30 cellular contexts compared by ENCODE assay signal in the genomic region with DNA sequence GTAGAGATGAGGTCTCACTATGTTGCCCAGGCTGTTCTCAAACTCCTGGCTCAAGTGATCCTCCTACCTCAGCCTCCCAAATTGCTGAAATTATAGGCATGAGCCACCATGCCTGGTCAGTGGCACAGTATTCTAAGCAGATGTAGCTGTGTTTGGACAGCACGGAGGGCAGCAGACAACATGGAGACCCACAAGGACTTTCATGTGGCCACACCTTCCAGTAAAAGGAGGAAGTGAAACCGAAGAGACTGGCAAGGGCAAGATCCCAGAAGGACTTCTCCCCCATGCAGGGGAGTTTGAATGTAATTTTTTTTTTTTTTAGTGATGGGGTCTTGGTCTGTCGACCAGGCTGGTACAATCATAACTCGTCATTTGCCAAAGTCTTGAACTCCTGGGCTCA.
A peak's percentile ranks its signal among the peaks of the same experiment; 100 is the strongest.
DNase-seq lines count a peak whose midpoint lies in the region; ATAC-seq lines count a peak whose summit lies in the region.
"Had no signal": no experiment of that assay in that cellular context is flagged by ENCODE, and none has a peak within 500 bp of the region (broad histone marks: within the 10 kb centered on the region; RNA-seq: fewer than 3 reads in every experiment).

No MANE protein-coding gene starts in this region.

- CTCF ChIA-PET in activated CD8-positive, alpha-beta T cell treated with anti-CD3 and anti-CD28 coated beads, Interleukin-2, amount 10 ng/mL, durations not matched to agents 7 days and 5 days (lab: Charles Lee) = no interaction called here

- no peaks in the 10 kb centered on the region for H3K4me1 Mint-ChIP-seq in activated CD8-positive, alpha-beta T cell treated with anti-CD3 and anti-CD28 coated beads, Interleukin-2, amount 10 ng/mL, durations not matched to agents 7 days and 5 days (ENCODE audit: low read depth)
- H3K4me1 Mint-ChIP-seq: activated B cell treated with CpG ODN at 0.5 μM for 24 hours; activated naive CD4-positive, alpha-beta T cell treated with anti-CD3 and anti-CD28 coated beads, Interleukin-2, amount 50 U/mL, for 24 hours; activated T-helper 17 cell treated with anti-CD3 and anti-CD28 coated beads, Interleukin-2, amount 50 U/mL, for 72 hours; CD8-positive, alpha-beta memory T cell had no signal

- H3K27me3 ChIP-seq in H7 (ENCODE audit: control insufficient read depth, insufficient read depth, low read length) = no peaks in the 10 kb centered on the region
- H3K27me3 ChIP-seq: gastroesophageal sphincter, left lung, stomach, tibial artery had no signal

- peak; percentile 70 for ATAC-seq in HG02885 (IDR thresholded peaks at IDR 0.05; ENCODE audit: poor library complexity, unreplicated experiment)
- ATAC-seq in activated CD8-positive, alpha-beta T cell treated with anti-CD3 and anti-CD28 coated beads, Interleukin-2, amount 10 ng/mL, durations not matched to agents 7 days and 5 days = no peak
- ATAC-seq: activated T-helper 17 cell treated with anti-CD3 and anti-CD28 coated beads, Interleukin-2, amount 50 U/mL, for 72 hours; gastroesophageal sphincter; left lung had no signal

- H3K27me3 Mint-ChIP-seq in activated CD8-positive, alpha-beta T cell treated with anti-CD3 and anti-CD28 coated beads, Interleukin-2, amount 10 ng/mL, durations not matched to agents 7 days and 5 days (ENCODE audit: low read depth) = no peaks in the 10 kb centered on the region
- H3K27me3 Mint-ChIP-seq: activated B cell treated with CpG ODN at 0.5 μM for 24 hours had no signal

- no peak overlapping the region for H3K4me3 Mint-ChIP-seq in activated CD8-positive, alpha-beta T cell treated with anti-CD3 and anti-CD28 coated beads, Interleukin-2, amount 10 ng/mL, durations not matched to agents 7 days and 5 days
- H3K4me3 Mint-ChIP-seq: activated B cell treated with CpG ODN at 0.5 μM for 24 hours; activated naive CD4-positive, alpha-beta T cell treated with anti-CD3 and anti-CD28 coated beads, Interleukin-2, amount 50 U/mL, for 24 hours; activated T-helper 17 cell treated with anti-CD3 and anti-CD28 coated beads, Interleukin-2, amount 50 U/mL, for 72 hours; CD8-positive, alpha-beta memory T cell had no signal

- no peaks in the 10 kb centered on the region for H3K36me3 Mint-ChIP-seq in activated CD8-positive, alpha-beta T cell treated with anti-CD3 and anti-CD28 coated beads, Interleukin-2, amount 10 ng/mL, durations not matched to agents 7 days and 5 days (ENCODE audit: low read depth)
- H3K36me3 Mint-ChIP-seq: activated naive CD4-positive, alpha-beta T cell treated with anti-CD3 and anti-CD28 coated beads, Interleukin-2, amount 50 U/mL, for 24 hours; CD8-positive, alpha-beta memory T cell had no signal

- POLR2A ChIA-PET in activated CD8-positive, alpha-beta T cell treated with anti-CD3 and anti-CD28 coated beads, Interleukin-2, amount 10 ng/mL, durations not matched to agents 7 days and 5 days (lab: Charles Lee) = no interaction called here

- no peaks in the 10 kb centered on the region for H3K36me3 ChIP-seq in H7 (replicated peaks; ENCODE audit: control insufficient read depth, insufficient read depth, low read length)
- H3K36me3 ChIP-seq: gastroesophageal sphincter, left lung, prostate gland, stomach, tibial artery had no signal

- DNase-seq in NOMO-1 treated with DMSO at 0.1 percent for 48 hours (lab: John Stamatoyannopoulos, UW; ENCODE audit: unreplicated experiment) (peak; percentile 10), NOMO-1 treated with dmso at 0.1 percent for 144 hours (lab: John Stamatoyannopoulos, UW; ENCODE audit: unreplicated experiment) (no peak), MV-4-11 (lab: John Stamatoyannopoulos, UW) (peak; percentile 10), H7 (no peak), OCI-M1 (lab: John Stamatoyannopoulos, UW) (no peak), GOT3 (lab: John Stamatoyannopoulos, UW) (no peak)
- DNase-seq in activated CD8-positive, alpha-beta T cell treated with anti-CD3 and anti-CD28 coated beads, Interleukin-2, amount 10 ng/mL, durations not matched to agents 7 days and 5 days = no peak
- DNase-seq: activated B cell treated with CpG ODN at 0.5 μM for 24 hours; activated CD4-positive, alpha-beta T cell treated with anti-CD3 and anti-CD28 coated beads, Interleukin-2, amount 50 U/mL, for 4 hours; activated CD8-positive, alpha-beta memory T cell treated with anti-CD3 and anti-CD28 coated beads, Interleukin-2, amount 50 U/mL, for 4 hours; anterior cingulate cortex; CD8-positive, alpha-beta memory T cell; cortex of kidney; HCEC 1CT; hypothalamus; KG1; left lung; NCI-H1092; NCI-H187 treated with DMSO at 0.1 percent for 48 hours; NCI-H82; PC-9; SHP77; stimulated activated CD8-positive, alpha-beta memory T cell treated with anti-CD3 and anti-CD28 coated beads, Interleukin-4, amount 100 ng/mL, for 48 hours; stomach; tibial artery had no signal

- H3K4me3 ChIP-seq in H7 (ENCODE audit: insufficient read depth, low read depth, low read length) = no peak overlapping the region
- H3K4me3 ChIP-seq: gastroesophageal sphincter, left lung, PC-9, prostate gland, stomach, tibial artery had no signal

- no peaks in the 10 kb centered on the region for H3K9me3 Mint-ChIP-seq in activated CD8-positive, alpha-beta T cell treated with anti-CD3 and anti-CD28 coated beads, Interleukin-2, amount 10 ng/mL, durations not matched to agents 7 days and 5 days (ENCODE audit: insufficient read depth)
- H3K9me3 Mint-ChIP-seq: activated T-helper 17 cell treated with anti-CD3 and anti-CD28 coated beads, Interleukin-2, amount 50 U/mL, for 72 hours; CD8-positive, alpha-beta memory T cell had no signal

- H3K27ac Mint-ChIP-seq in activated CD8-positive, alpha-beta T cell treated with anti-CD3 and anti-CD28 coated beads, Interleukin-2, amount 10 ng/mL, durations not matched to agents 7 days and 5 days = no peak overlapping the region
- H3K27ac Mint-ChIP-seq: activated B cell treated with CpG ODN at 0.5 μM for 24 hours; activated naive CD4-positive, alpha-beta T cell treated with anti-CD3 and anti-CD28 coated beads, Interleukin-2, amount 50 U/mL, for 24 hours; activated T-helper 17 cell treated with anti-CD3 and anti-CD28 coated beads, Interleukin-2, amount 50 U/mL, for 72 hours; CD8-positive, alpha-beta memory T cell had no signal

Comparison
In these comparisons a context has a peak if more than half of its experiments do, and no peak if none do; other contexts are left out.
1. DNase-seq: peak in NOMO-1 treated with DMSO at 0.1 percent for 48 hours (single experiment) and MV-4-11 (single experiment); none in NOMO-1 treated with dmso at 0.1 percent for 144 hours (single experiment), H7 (single experiment), activated CD8-positive, alpha-beta T cell treated with anti-CD3 and anti-CD28 coated beads, Interleukin-2, amount 10 ng/mL, durations not matched to agents 7 days and 5 days (single experiment), OCI-M1 (single experiment) and GOT3 (single experiment).